16 cellular contexts compared by ENCODE assay signal in the genomic region with DNA sequence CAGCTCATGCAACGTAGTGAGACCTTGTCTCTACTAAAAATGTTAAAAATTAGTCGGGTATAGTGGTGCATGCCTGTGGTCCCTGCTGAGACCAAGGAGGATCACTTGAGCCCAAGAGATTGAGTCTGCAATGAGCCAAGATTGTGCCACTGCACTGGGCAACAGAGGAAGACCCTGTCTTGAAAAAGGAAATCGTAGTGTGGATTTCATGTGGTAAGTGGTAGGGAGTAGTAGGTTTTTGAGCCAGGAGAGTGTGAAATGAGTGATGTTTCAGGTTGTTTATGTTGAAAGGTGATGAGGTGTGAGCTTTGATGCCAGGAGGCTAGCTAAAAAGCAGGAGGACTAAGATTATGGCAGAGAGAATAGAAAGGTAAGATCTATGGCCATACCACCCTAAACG. TPM values are rescaled to one million over a fixed set of nuclear protein-coding genes. Genes with fewer than 3 reads are reported as not detected.
A peak's percentile ranks its signal among the peaks of the same experiment; 100 is the strongest.
DNase-seq lines count a peak whose midpoint lies in the region; ATAC-seq lines count a peak whose summit lies in the region.
"Had no signal": no experiment of that assay in that cellular context is flagged by ENCODE, and none has a peak within 500 bp of the region (broad histone marks: within the 10 kb centered on the region; RNA-seq: fewer than 3 reads in every experiment).

No MANE protein-coding gene starts in this region.

- H3K4me1 ChIP-seq in endocrine pancreas (ENCODE audit: control insufficient read depth, insufficient read depth, low read length) (peaks cover 31% of the 10 kb centered on the region), right cardiac atrium (ENCODE audit: control insufficient read depth, insufficient read depth, low read length) (peaks cover 19% of the 10 kb centered on the region)

- peaks cover 28% of the 10 kb centered on the region for H3K36me3 Mint-ChIP-seq in activated CD8-positive, alpha-beta memory T cell treated with anti-CD3 and anti-CD28 coated beads, Interleukin-2, amount 10 ng/mL, durations not matched to agents 7 days and 5 days
- peaks cover 3% of the 10 kb centered on the region for H3K36me3 Mint-ChIP-seq in T-helper 17 cell (ENCODE audit: low read depth)
- H3K36me3 Mint-ChIP-seq in stimulated activated naive B cell treated with anti-CD40 and anti-IgM and Interleukin-4, amounts not matched to agents 10 μg/mL and 1 μg/mL and 100 μg/mL, for 72 hours = peaks cover 20 to 36% of the 10 kb centered on the region in 2 donors

- H3K36me3 ChIP-seq in endocrine pancreas (ENCODE audit: control insufficient read depth, insufficient read depth, low read length) = no peaks in the 10 kb centered on the region
- H3K36me3 ChIP-seq: upper lobe of right lung had no signal

- CTCF ChIA-PET in activated CD8-positive, alpha-beta memory T cell treated with anti-CD3 and anti-CD28 coated beads, Interleukin-2, amount 10 ng/mL, durations not matched to agents 7 days and 5 days (lab: Charles Lee) = interaction anchor here (0.6 to 2.8 kb wide), 3 partner anchors 31 to 45 kb away, joined by 3 to 8 read pairs (median 3); a partner anchor contains a TSS

- H3K9me3 Mint-ChIP-seq in activated CD8-positive, alpha-beta memory T cell treated with anti-CD3 and anti-CD28 coated beads, Interleukin-2, amount 10 ng/mL, durations not matched to agents 7 days and 5 days (ENCODE audit: low read depth) = no peaks in the 10 kb centered on the region
- no peaks in the 10 kb centered on the region for H3K9me3 Mint-ChIP-seq in stimulated activated naive B cell treated with anti-CD40 and anti-IgM and Interleukin-4, amounts not matched to agents 10 μg/mL and 1 μg/mL and 100 μg/mL, for 72 hours

- intact Hi-C loops in right cardiac atrium (cut with DNase I) = no loop called here

- H3K9ac ChIP-seq in endocrine pancreas (ENCODE audit: control insufficient read depth, insufficient read depth, low read length) = no peak overlapping the region
- H3K9ac ChIP-seq: KMS-11 had no signal

- H3K4me3 ChIP-seq in endocrine pancreas (ENCODE audit: control insufficient read depth, insufficient read depth, low read length) (peak overlapping the region; percentile 35), right cardiac atrium (ENCODE audit: low read length) (no peak overlapping the region)
- H3K4me3 ChIP-seq: upper lobe of right lung had no signal

- H3K27me3 ChIP-seq in endocrine pancreas (ENCODE audit: control insufficient read depth, insufficient read depth, low read length) (no peaks in the 10 kb centered on the region), right cardiac atrium (ENCODE audit: control insufficient read depth, insufficient read depth) (no peaks in the 10 kb centered on the region)
- H3K27me3 ChIP-seq: upper lobe of right lung had no signal

- H3K9me3 ChIP-seq in T-helper 17 cell (ENCODE audit: control insufficient read depth, low read length, poor library complexity, severe bottlenecking) = no peaks in the 10 kb centered on the region
- no peaks in the 10 kb centered on the region for H3K9me3 ChIP-seq in endocrine pancreas (ENCODE audit: control insufficient read depth, low read length)
- H3K9me3 ChIP-seq in right cardiac atrium (ENCODE audit: control insufficient read depth, low read length) = no peaks in the 10 kb centered on the region
- H3K9me3 ChIP-seq: upper lobe of right lung had no signal

- no peaks in the 10 kb centered on the region for H3K27me3 Mint-ChIP-seq in activated CD8-positive, alpha-beta memory T cell treated with anti-CD3 and anti-CD28 coated beads, Interleukin-2, amount 10 ng/mL, durations not matched to agents 7 days and 5 days
- H3K27me3 Mint-ChIP-seq in T-helper 17 cell = no peaks in the 10 kb centered on the region
- no peaks in the 10 kb centered on the region for H3K27me3 Mint-ChIP-seq in stimulated activated naive B cell treated with anti-CD40 and anti-IgM and Interleukin-4, amounts not matched to agents 10 μg/mL and 1 μg/mL and 100 μg/mL, for 72 hours

- WGBS in right cardiac atrium = 47% methylated on average over 4 of the region's 4 CpGs

- peak overlapping the region; percentile 61 for H3K27ac Mint-ChIP-seq in activated CD8-positive, alpha-beta memory T cell treated with anti-CD3 and anti-CD28 coated beads, Interleukin-2, amount 10 ng/mL, durations not matched to agents 7 days and 5 days
- H3K27ac Mint-ChIP-seq in T-helper 17 cell = peak overlapping the region; percentile 96
- H3K27ac Mint-ChIP-seq in stimulated activated naive B cell treated with anti-CD40 and anti-IgM and Interleukin-4, amounts not matched to agents 10 μg/mL and 1 μg/mL and 100 μg/mL, for 72 hours = peak overlapping the region; percentile 11

- DNase-seq in activated CD8-positive, alpha-beta memory T cell treated with anti-CD3 and anti-CD28 coated beads, Interleukin-2, amount 10 ng/mL, durations not matched to agents 7 days and 5 days = no peak
- no peak for DNase-seq in activated CD8-positive, alpha-beta memory T cell treated with anti-CD3 and anti-CD28 coated beads for 24 hours
- DNase-seq in T-helper 17 cell (no peak), right cardiac atrium (no peak), pons (ENCODE audit: low spot score) (no peak)
- DNase-seq in stimulated activated naive B cell treated with anti-CD40 and anti-IgM and Interleukin-4, amounts not matched to agents 10 μg/mL and 1 μg/mL and 100 μg/mL, for 72 hours = no peak
- no peak for DNase-seq in stimulated activated CD4-positive, alpha-beta T cell treated with anti-CD3 and anti-CD28 coated beads, Interleukin-2, amount 100 ng/mL, for 48 hours
- DNase-seq: caudate nucleus, hippocampal formation, left ventricle myocardium superior, NCI-H1930, NCI-H774, Right ventricle myocardium superior, upper lobe of right lung had no signal

- H3K4me3 Mint-ChIP-seq in activated CD8-positive, alpha-beta memory T cell treated with anti-CD3 and anti-CD28 coated beads, Interleukin-2, amount 10 ng/mL, durations not matched to agents 7 days and 5 days = peak overlapping the region; percentile 5
- H3K4me3 Mint-ChIP-seq in T-helper 17 cell = peak overlapping the region; percentile 87
- H3K4me3 Mint-ChIP-seq in stimulated activated naive B cell treated with anti-CD40 and anti-IgM and Interleukin-4, amounts not matched to agents 10 μg/mL and 1 μg/mL and 100 μg/mL, for 72 hours = no peak overlapping the region

- H3K27ac ChIP-seq in right cardiac atrium (ENCODE audit: low read length) = no peak overlapping the region
- H3K27ac ChIP-seq: KMS-11, upper lobe of right lung had no signal

- ATAC-seq in activated CD8-positive, alpha-beta memory T cell treated with anti-CD3 and anti-CD28 coated beads, Interleukin-2, amount 10 ng/mL, durations not matched to agents 7 days and 5 days = peak; percentile 53
- ATAC-seq in T-helper 17 cell (peak; percentile 21), right cardiac atrium (no peak)
- ATAC-seq in stimulated activated naive B cell treated with anti-CD40 and anti-IgM and Interleukin-4, amounts not matched to agents 10 μg/mL and 1 μg/mL and 100 μg/mL, for 72 hours (replicated peaks) = no peak
- ATAC-seq: left ventricle myocardium superior, upper lobe of right lung had no signal

- peaks cover 81% of the 10 kb centered on the region for H3K4me1 Mint-ChIP-seq in activated CD8-positive, alpha-beta memory T cell treated with anti-CD3 and anti-CD28 coated beads, Interleukin-2, amount 10 ng/mL, durations not matched to agents 7 days and 5 days
- H3K4me1 Mint-ChIP-seq in T-helper 17 cell = peaks cover 72% of the 10 kb centered on the region
- H3K4me1 Mint-ChIP-seq in stimulated activated naive B cell treated with anti-CD40 and anti-IgM and Interleukin-4, amounts not matched to agents 10 μg/mL and 1 μg/mL and 100 μg/mL, for 72 hours = peaks cover 43 to 74% of the 10 kb centered on the region in 2 donors

RNA-seq across cellular contexts. Expression of a gene that starts 5.9 kb away (rescaled TPM):
- total RNA-seq in activated CD8-positive, alpha-beta memory T cell treated with anti-CD3 and anti-CD28 coated beads, Interleukin-2, amount 10 ng/mL, durations not matched to agents 7 days and 5 days = 100 to 1,000 TPM; 149 to 195 TPM
- total RNA-seq in T-helper 17 cell (100 to 1,000 TPM; 318 to 325 TPM), right cardiac atrium (100 to 1,000 TPM; 144 to 162 (median 147) TPM)
- 151 TPM for polyA plus RNA-seq in right cardiac atrium

RNA-seq across cellular contexts. Expression of a gene that starts 42.2 kb away (rescaled TPM):
- 100 to 1,000 TPM in 1 of 2 experiments, 10 to 100 TPM in 1; 83.4 to 112 TPM for total RNA-seq in activated CD8-positive, alpha-beta memory T cell treated with anti-CD3 and anti-CD28 coated beads, Interleukin-2, amount 10 ng/mL, durations not matched to agents 7 days and 5 days
- 100 to 1,000 TPM; 106 to 123 TPM for total RNA-seq in T-helper 17 cell
- 100 to 1,000 TPM; 125 to 158 (median 142) TPM for total RNA-seq in right cardiac atrium
- polyA plus RNA-seq in right cardiac atrium = 183 TPM

Comparison
In these comparisons a context has a peak if more than half of its experiments do, and no peak if none do; other contexts are left out.
1. ATAC-seq: peak in activated CD8-positive, alpha-beta memory T cell treated with anti-CD3 and anti-CD28 coated beads, Interleukin-2, amount 10 ng/mL, durations not matched to agents 7 days and 5 days (single experiment) and T-helper 17 cell (single experiment); none in stimulated activated naive B cell treated with anti-CD40 and anti-IgM and Interleukin-4, amounts not matched to agents 10 μg/mL and 1 μg/mL and 100 μg/mL, for 72 hours (0 of 2) and right cardiac atrium (0 of 2).
2. H3K27ac Mint-ChIP-seq: peak in every context shown above with its lines; median percentile 96 in T-helper 17 cell; 61 in activated CD8-positive, alpha-beta memory T cell treated with anti-CD3 and anti-CD28 coated beads, Interleukin-2, amount 10 ng/mL, durations not matched to agents 7 days and 5 days; 11 in stimulated activated naive B cell treated with anti-CD40 and anti-IgM and Interleukin-4, amounts not matched to agents 10 μg/mL and 1 μg/mL and 100 μg/mL, for 72 hours.
3. H3K4me3 Mint-ChIP-seq: peak in activated CD8-positive, alpha-beta memory T cell treated with anti-CD3 and anti-CD28 coated beads, Interleukin-2, amount 10 ng/mL, durations not matched to agents 7 days and 5 days (single experiment) and T-helper 17 cell (single experiment); none in stimulated activated naive B cell treated with anti-CD40 and anti-IgM and Interleukin-4, amounts not matched to agents 10 μg/mL and 1 μg/mL and 100 μg/mL, for 72 hours (0 of 2).